ENCODE assay signal across 1 cellular context in genomic region chr9:128067898-128068655, GRCh38.
TF ChIP-seq lines count a peak whose summit lies in the region.

Gene SLC25A25, plus strand, starts transcription at chr9:128068232. Its CDS starts 88 bp downstream, at chr9:128068320.

TF ChIP-seq in H1, 55 proteins besides CTCF, POLR2A, EP300 and RAD21 (continued from another document):
- TF ChIP-seq EGR1 (IDR thresholded peaks at IDR 0.05; ENCODE audit: borderline replicate concordance, low read depth, low read length) (peak; percentile 71; the same call in 1 of the 2 replicates), TBP (IDR thresholded peaks at IDR 0.05; ENCODE audit: low read depth, low read length) (no peak), HDAC6 (IDR thresholded peaks at IDR 0.05; ENCODE audit: low read depth, low read length) (no peak), SP1 (IDR thresholded peaks at IDR 0.05; ENCODE audit: low read depth, low read length) (peak; percentile 77; the same call in 1 of the 2 replicates), MAX (IDR thresholded peaks at IDR 0.05) (peak; percentile 6; the same call in 1 of the 2 replicates), TAF1 (IDR thresholded peaks at IDR 0.05; ENCODE audit: low read depth, low read length) (peak; percentile 73), CHD7 (IDR thresholded peaks at IDR 0.05; ENCODE audit: insufficient replicate concordance, low read length) (no peak), JUND (IDR thresholded peaks at IDR 0.05; ENCODE audit: low read length) (0 out of 2 replicates have a peak, but pooled peaks have one; percentile 14), HDAC2 (IDR thresholded peaks at IDR 0.05; ENCODE audit: borderline replicate concordance in 1 of 2, low read depth in 2 of 2, low read length in 2 of 2) (peak in 1 of 2 experiments; percentile 66; a peak in 1 of 4 replicates), SIN3A (conservative IDR thresholded peaks at IDR 0.05 in 1 of 2, IDR thresholded peaks at IDR 0.05 in 1 of 2; ENCODE audit: low read depth in 1 of 2, low read length in 2 of 2) (peak in 1 of 2 experiments; percentile 4; a peak in 1 of 4 replicates)
TF ChIP-seq in H1: peak in this region for 10.
